10 cellular contexts compared by ENCODE assay signal in genomic region chr22:50218996-50219727, GRCh38. TPM values are rescaled to one million over a fixed set of nuclear protein-coding genes. Genes with fewer than 3 reads are reported as not detected.
DNase-seq lines count a peak whose midpoint lies in the region; ATAC-seq and TF ChIP-seq lines count a peak whose summit lies in the region.
"Had no signal": no experiment of that assay in that cellular context is flagged by ENCODE, and none has a peak within 500 bp of the region (broad histone marks: within the 10 kb centered on the region; RNA-seq: fewer than 3 reads in every experiment).

No MANE protein-coding gene starts in this region.

- intact Hi-C loops in cardiac septum (cut with DNase I) = no loop called here

- in situ Hi-C loops in GM13976 (cut with MboI; ENCODE audit: low sequenced_read_pairs, unreplicated experiment) = no loop called here

- no peaks in the 10 kb centered on the region for H3K9me3 ChIP-seq in T-helper 17 cell (ENCODE audit: control insufficient read depth, low read length, poor library complexity, severe bottlenecking)
- H3K9me3 ChIP-seq: SJSA1, suprapubic skin had no signal

- peaks cover 3% of the 10 kb centered on the region for H3K4me1 Mint-ChIP-seq in T-helper 17 cell

- peak; percentile 8 for ATAC-seq in T-helper 17 cell

- no peak for TF ChIP-seq CTCF in GM13976 (IDR thresholded peaks at IDR 0.05; ENCODE audit: borderline replicate concordance, control extremely low read depth, extremely low read depth, insufficient read depth, missing control alignments)

- peak; percentile 44 for DNase-seq in stimulated activated CD4-positive, alpha-beta T cell treated with anti-CD3 and anti-CD28 coated beads, Interleukin-15, amount 100 ng/mL, for 24 hours
- DNase-seq in stimulated activated CD4-positive, alpha-beta T cell treated with anti-CD3 and anti-CD28 coated beads, Interleukin-2, amount 100 ng/mL, for 24 hours = no peak
- DNase-seq in T-helper 17 cell (no peak), cardiac septum (ENCODE audit: low spot score) (peak; percentile 88), stromal cell of bone marrow (ENCODE audit: low read depth) (peak; percentile 20), OCI-M2 (lab: John Stamatoyannopoulos, UW; ENCODE audit: unreplicated experiment) (no peak), AML-193 (lab: John Stamatoyannopoulos, UW) (no peak), GM13976 (ENCODE audit: low spot score) (no peak)

- peak overlapping the region; percentile 7 for H3K4me3 Mint-ChIP-seq in T-helper 17 cell

- H3K27ac Mint-ChIP-seq in T-helper 17 cell = no peak overlapping the region

- no peaks in the 10 kb centered on the region for H3K36me3 Mint-ChIP-seq in T-helper 17 cell (ENCODE audit: low read depth)

- H3K27me3 Mint-ChIP-seq in T-helper 17 cell = no peaks in the 10 kb centered on the region

RNA-seq across cellular contexts. Expression of gene SELENOO, which starts 18.4 kb away (rescaled TPM):
- 10 to 100 TPM; 27.4 to 29.5 TPM for total RNA-seq in T-helper 17 cell
- 12.7 TPM for total RNA-seq in cardiac septum

RNA-seq across cellular contexts. Expression of gene TUBGCP6, which starts 25.7 kb away (rescaled TPM):
- total RNA-seq in T-helper 17 cell = 100 to 1,000 TPM; 110 to 122 TPM
- 22.8 TPM for total RNA-seq in cardiac septum

RNA-seq across cellular contexts. Expression of gene HDAC10, which starts 31.9 kb away (rescaled TPM):
- total RNA-seq in T-helper 17 cell (100 to 1,000 TPM in 1 of 2 donors, 10 to 100 TPM in 1; 95.5 to 105 TPM), cardiac septum (13.1 TPM)

RNA-seq across cellular contexts. Expression of gene TRABD, which starts 33.4 kb away (rescaled TPM):
- 100 to 1,000 TPM; 141 to 158 TPM for total RNA-seq in T-helper 17 cell
- total RNA-seq in cardiac septum = 20.1 TPM

RNA-seq across cellular contexts. Expression of gene MAPK12, which starts 42.3 kb away (rescaled TPM):
- total RNA-seq in T-helper 17 cell = 1 to 10 TPM; 1.7 to 1.9 TPM
- 32.5 TPM for total RNA-seq in cardiac septum

Comparison
In these comparisons a context has a peak if more than half of its experiments do, and no peak if none do; other contexts are left out.
1. DNase-seq: peak in stimulated activated CD4-positive, alpha-beta T cell treated with anti-CD3 and anti-CD28 coated beads, Interleukin-15, amount 100 ng/mL, for 24 hours (single experiment), cardiac septum (single experiment) and stromal cell of bone marrow (single experiment); none in stimulated activated CD4-positive, alpha-beta T cell treated with anti-CD3 and anti-CD28 coated beads, Interleukin-2, amount 100 ng/mL, for 24 hours (0 of 2), T-helper 17 cell (0 of 3), OCI-M2 (single experiment), AML-193 (0 of 2) and GM13976 (single experiment).